ENCODE assay signal across 8 cellular contexts in the genomic region with DNA sequence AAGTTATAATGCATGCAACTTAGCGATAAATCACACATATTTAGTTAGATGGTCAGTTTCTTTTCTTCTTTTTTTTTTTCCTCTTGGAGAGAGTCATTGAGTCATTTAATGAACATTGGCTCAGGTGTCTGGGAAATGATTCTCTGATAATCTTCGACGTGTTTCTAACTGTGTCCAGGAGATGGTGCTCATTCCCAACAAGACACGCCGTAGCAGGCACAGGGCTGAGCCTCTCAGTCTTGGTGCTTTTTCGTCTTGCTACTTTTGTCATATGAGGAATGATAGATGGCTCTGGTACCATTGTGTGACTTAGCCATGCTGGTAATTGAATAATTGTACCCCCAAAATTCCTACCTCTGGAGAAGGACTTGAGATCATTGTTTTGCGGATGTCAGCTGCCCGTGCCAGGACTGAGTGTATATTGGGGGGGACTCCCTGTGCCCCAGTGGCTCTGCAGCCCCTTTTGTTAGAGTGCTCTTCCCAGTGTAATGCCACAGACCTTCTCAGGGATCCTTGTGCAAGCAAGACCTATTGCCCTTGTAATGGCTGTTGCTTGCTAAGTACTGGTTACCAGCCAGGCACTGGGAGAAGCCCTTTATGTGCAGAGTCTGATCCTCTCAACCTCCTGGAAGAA.
DNase-seq lines count a peak whose midpoint lies in the region; ATAC-seq and TF ChIP-seq lines count a peak whose summit lies in the region.

No MANE protein-coding gene starts in this region.

- no peak overlapping the region for H3K27ac Mint-ChIP-seq in stimulated activated naive CD8-positive, alpha-beta T cell treated with anti-CD3 and anti-CD28 coated beads, Interleukin-15, amount 100 ng/mL, for 72 hours

- H3K4me3 ChIP-seq in astrocyte of the spinal cord (ENCODE audit: low read depth, low read length) = no peak overlapping the region
- no peak overlapping the region for H3K4me3 ChIP-seq in iPS DF 6.9 (ENCODE audit: low read length)
- H3K4me3 ChIP-seq in ascending aorta = no peak overlapping the region

- no peak overlapping the region for H3K4me3 Mint-ChIP-seq in stimulated activated naive CD8-positive, alpha-beta T cell treated with anti-CD3 and anti-CD28 coated beads, Interleukin-15, amount 100 ng/mL, for 72 hours

- no peaks in the 10 kb centered on the region for H3K4me1 Mint-ChIP-seq in stimulated activated naive CD8-positive, alpha-beta T cell treated with anti-CD3 and anti-CD28 coated beads, Interleukin-15, amount 100 ng/mL, for 72 hours

- peak; percentile 72 for DNase-seq in D341Med (ENCODE audit: low spot score)
- peak; percentile 65 for DNase-seq in NCI-H345 (lab: John Stamatoyannopoulos, UW)
- DNase-seq in astrocyte of the spinal cord (ENCODE audit: low read depth, low spot score) = peak; percentile 49
- peak; percentile 39 for DNase-seq in iPS DF 6.9 (ENCODE audit: low read depth, low spot score)
- peak; percentile 10 to 11 for DNase-seq in stimulated activated naive CD8-positive, alpha-beta T cell treated with anti-CD3 and anti-CD28 coated beads, Interleukin-15, amount 100 ng/mL, for 72 hours
- no peak for DNase-seq in ascending aorta (ENCODE audit: low spot score in 2 of 2)

- no peaks in the 10 kb centered on the region for H3K9me3 Mint-ChIP-seq in stimulated activated naive CD8-positive, alpha-beta T cell treated with anti-CD3 and anti-CD28 coated beads, Interleukin-15, amount 100 ng/mL, for 72 hours

- H3K36me3 ChIP-seq in iPS DF 6.9 (ENCODE audit: control insufficient read depth, insufficient read depth, low read length) (no peaks in the 10 kb centered on the region), ascending aorta (no peaks in the 10 kb centered on the region)

- TF ChIP-seq CTCF in astrocyte of the spinal cord (IDR thresholded peaks at IDR 0.05; ENCODE audit: low read depth, low read length) = peak; percentile 53
- peak in 1 of 3 experiments; percentile 40 for TF ChIP-seq CTCF in ascending aorta (IDR thresholded peaks at IDR 0.05)

- in situ Hi-C loops in astrocyte of the spinal cord (cut with HindIII; ENCODE audit: low sequenced_read_pairs) = no loop called here

- H3K27me3 ChIP-seq in iPS DF 6.9 (ENCODE audit: control insufficient read depth, insufficient read depth, low read length) = no peaks in the 10 kb centered on the region
- no peaks in the 10 kb centered on the region for H3K27me3 ChIP-seq in ascending aorta

- peak; percentile 65 for ATAC-seq in GM19025 (IDR thresholded peaks at IDR 0.05; ENCODE audit: low read depth, unreplicated experiment)
- peak; percentile 73 for ATAC-seq in HG03139 (IDR thresholded peaks at IDR 0.05; ENCODE audit: unreplicated experiment)
- ATAC-seq in stimulated activated naive CD8-positive, alpha-beta T cell treated with anti-CD3 and anti-CD28 coated beads, Interleukin-15, amount 100 ng/mL, for 72 hours = peak; percentile 57

- H3K27me3 Mint-ChIP-seq in stimulated activated naive CD8-positive, alpha-beta T cell treated with anti-CD3 and anti-CD28 coated beads, Interleukin-15, amount 100 ng/mL, for 72 hours = peaks cover 18% of the 10 kb centered on the region

- WGBS in iPS DF 6.9 (ENCODE audit: insufficient coverage, insufficient read length) = no CpG with 5 or more reads among the region's 8 CpGs

- H3K4me1 ChIP-seq in iPS DF 6.9 (ENCODE audit: control insufficient read depth, insufficient read depth, low read length) (no peaks in the 10 kb centered on the region; the same call in 1 of the 2 replicates), ascending aorta (no peaks in the 10 kb centered on the region)

- intact Hi-C loops in ascending aorta (cut with DNase I) = no loop called here

- no peak overlapping the region for H3K27ac ChIP-seq in iPS DF 6.9 (ENCODE audit: low read length)
- H3K27ac ChIP-seq in ascending aorta = no peak overlapping the region

- no peaks in the 10 kb centered on the region for H3K9me3 ChIP-seq in iPS DF 6.9 (ENCODE audit: control insufficient read depth, insufficient read depth, low read length)
- no peaks in the 10 kb centered on the region for H3K9me3 ChIP-seq in ascending aorta

Comparison
In these comparisons a context has a peak if more than half of its experiments do, and no peak if none do; other contexts are left out.
1. DNase-seq: peak in D341Med (single experiment), NCI-H345 (single experiment), astrocyte of the spinal cord (single experiment), iPS DF 6.9 (single experiment) and stimulated activated naive CD8-positive, alpha-beta T cell treated with anti-CD3 and anti-CD28 coated beads, Interleukin-15, amount 100 ng/mL, for 72 hours (2 of 2); none in ascending aorta (0 of 2).
2. Peak in every context shown above with its lines, with median percentiles within 50 percentile points of each other: ATAC-seq.